Comparison of ENCODE assay signal across 1 cellular context in genomic region chr1:162197615-162198497, GRCh38.
TF ChIP-seq lines count a peak whose summit lies in the region.

No MANE protein-coding gene starts in this region.

TF ChIP-seq in K562, 482 proteins besides CTCF, POLR2A, EP300 and RAD21 (continued from another document):
- TF ChIP-seq MNT (conservative IDR thresholded peaks at IDR 0.05) (no peak), SPI1 (IDR thresholded peaks at IDR 0.05; ENCODE audit: borderline replicate concordance, low read depth, low read length) (peak; percentile 81), NONO (IDR thresholded peaks at IDR 0.05; ENCODE audit: low read depth in 2 of 2, low read length in 1 of 2) (no peak), KLF1 (tag; IDR thresholded peaks at IDR 0.05) (no peak), MEIS2 (IDR thresholded peaks at IDR 0.05; ENCODE audit: partially characterized antibody) (no peak), ESRRB (CRISPR knock-in tag; IDR thresholded peaks at IDR 0.05; ENCODE audit: borderline replicate concordance) (no peak), YY1 (IDR thresholded peaks at IDR 0.05; ENCODE audit: borderline replicate concordance in 1 of 3, control insufficient read depth in 1 of 3, extremely low read depth in 1 of 3, insufficient read depth in 3 of 3, insufficient read length in 1 of 3, insufficient replicate concordance in 2 of 3, low read depth in 1 of 3, low read length in 2 of 3) (no peak)
